1 cellular context compared by ENCODE assay signal in the genomic region with DNA sequence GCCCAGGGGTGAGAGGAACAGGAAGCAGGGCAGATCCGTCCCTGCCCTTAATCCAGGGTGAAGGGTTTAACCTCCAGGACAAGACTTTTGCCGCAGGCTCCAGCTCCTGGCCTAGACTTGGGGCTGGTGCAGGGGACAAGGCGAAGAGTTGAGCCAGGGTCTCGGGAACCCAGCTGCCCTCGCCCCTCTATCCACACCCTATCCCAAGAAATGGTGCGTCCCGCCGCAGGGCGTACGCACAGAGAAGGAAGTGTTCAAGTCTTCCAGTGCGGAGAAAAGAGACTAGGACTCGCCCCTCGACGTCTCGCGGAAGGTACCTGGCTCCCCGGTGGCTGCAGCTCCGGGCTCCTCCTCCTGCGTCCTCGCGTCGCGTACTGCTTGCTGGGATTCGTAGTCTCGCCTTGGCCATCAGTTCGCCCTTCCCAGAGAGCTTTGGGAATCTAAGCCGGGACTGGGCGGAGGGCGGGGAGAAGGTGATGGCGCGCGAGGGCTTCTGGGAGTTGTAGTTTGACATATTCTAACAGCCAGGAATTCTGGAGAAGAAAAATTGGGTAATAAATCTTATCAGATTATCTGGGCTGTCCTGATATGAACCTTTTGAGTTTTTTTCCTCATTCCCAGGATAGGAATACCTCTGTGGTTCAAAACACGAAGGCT.
TF ChIP-seq lines count a peak whose summit lies in the region.

ZMAT5 (minus strand) TSS at position 376 of the 657 bp plus-strand sequence. CDS start 18,463 bp downstream, outside the sequence.

TF ChIP-seq in HepG2, 621 proteins besides CTCF, POLR2A, EP300 and RAD21 (continued from another document and continues in another):
- peak; percentile 69; the same call in 1 of the 2 replicates for TF ChIP-seq ZNF318 (CRISPR knock-in tag; IDR thresholded peaks at IDR 0.05)
- TF ChIP-seq ZNF256 (CRISPR knock-in tag; conservative IDR thresholded peaks at IDR 0.05): no peak
- TF ChIP-seq RELA (CRISPR knock-in tag; IDR thresholded peaks at IDR 0.05): no peak; the same call in 1 of the 2 replicates
- TF ChIP-seq ZNF160 (CRISPR knock-in tag; IDR thresholded peaks at IDR 0.05): 0 out of 2 replicates have a peak, but pooled peaks have one; percentile 65
- TF ChIP-seq ZBTB7B (CRISPR knock-in tag; IDR thresholded peaks at IDR 0.05): no peak
- no peak for TF ChIP-seq TBX3 (IDR thresholded peaks at IDR 0.05; ENCODE audit: borderline replicate concordance)
- TF ChIP-seq ZNF180 (CRISPR knock-in tag; IDR thresholded peaks at IDR 0.05; ENCODE audit: borderline replicate concordance, low read depth): no peak
- TF ChIP-seq ZNF136 (CRISPR knock-in tag; IDR thresholded peaks at IDR 0.05; ENCODE audit: low read depth): 0 out of 2 replicates have a peak, but pooled peaks have one; percentile 23
- TF ChIP-seq SOX13 (IDR thresholded peaks at IDR 0.05): no peak
- no peak for TF ChIP-seq SOX13 (CRISPR knock-in tag; conservative IDR thresholded peaks at IDR 0.05 in 1 of 2, IDR thresholded peaks at IDR 0.05 in 1 of 2)
- no peak for TF ChIP-seq ZSCAN9 (CRISPR knock-in tag; IDR thresholded peaks at IDR 0.05; ENCODE audit: borderline replicate concordance)
- peak; percentile 69 for TF ChIP-seq ELF1 (CRISPR knock-in tag; IDR thresholded peaks at IDR 0.05)
- peak; percentile 56; the same call in 1 of the 2 replicates for TF ChIP-seq ZNF558 (CRISPR knock-in tag; IDR thresholded peaks at IDR 0.05; ENCODE audit: borderline replicate concordance)
- TF ChIP-seq ZSCAN22 (CRISPR knock-in tag; IDR thresholded peaks at IDR 0.05): no peak
- TF ChIP-seq ZNF121 (CRISPR knock-in tag; IDR thresholded peaks at IDR 0.05): no peak
- TF ChIP-seq ZNF451 (CRISPR knock-in tag; IDR thresholded peaks at IDR 0.05): peak; percentile 48; the same call in 1 of the 2 replicates
- 0 out of 2 replicates have a peak, but pooled peaks have one; percentile 47 for TF ChIP-seq ZNF124 (CRISPR knock-in tag; IDR thresholded peaks at IDR 0.05)
- no peak for TF ChIP-seq BCLAF1 (IDR thresholded peaks at IDR 0.05)
- TF ChIP-seq SPEN (CRISPR knock-in tag; IDR thresholded peaks at IDR 0.05; ENCODE audit: low read depth): peak; percentile 54; the same call in 1 of the 2 replicates
- TF ChIP-seq ZNF709 (CRISPR knock-in tag; IDR thresholded peaks at IDR 0.05): peak; percentile 79; the same call in 1 of the 2 replicates
- TF ChIP-seq, protein P1, sequence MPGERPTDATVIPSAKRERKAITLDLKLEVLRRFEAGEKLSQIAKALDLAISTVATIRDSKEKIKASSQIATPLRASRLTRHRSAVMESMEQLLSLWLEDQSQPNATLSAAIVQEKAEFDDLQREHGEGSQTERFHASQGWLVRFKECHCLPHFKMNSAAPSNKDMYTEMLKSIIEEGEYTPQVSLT (CRISPR knock-in tag; IDR thresholded peaks at IDR 0.05; ENCODE audit: borderline replicate concordance, low read depth): no peak
- no peak for TF ChIP-seq MBD4 (IDR thresholded peaks at IDR 0.05; ENCODE audit: borderline replicate concordance, low read length)
- no peak for TF ChIP-seq ZNF33A (CRISPR knock-in tag; IDR thresholded peaks at IDR 0.05; ENCODE audit: borderline replicate concordance)
- no peak for TF ChIP-seq GTF2F1 (IDR thresholded peaks at IDR 0.05; ENCODE audit: low read length)
- peak; percentile 50 for TF ChIP-seq ZNF350 (CRISPR knock-in tag; IDR thresholded peaks at IDR 0.05; ENCODE audit: borderline replicate concordance, low read depth)
- no peak for TF ChIP-seq CBX1 (IDR thresholded peaks at IDR 0.05; ENCODE audit: low read depth)
- no peak for TF ChIP-seq RARA (CRISPR knock-in tag; IDR thresholded peaks at IDR 0.05)
- no peak for TF ChIP-seq MATR3 (CRISPR knock-in tag; IDR thresholded peaks at IDR 0.05)
- TF ChIP-seq ZNF382 (CRISPR knock-in tag; IDR thresholded peaks at IDR 0.05; ENCODE audit: borderline replicate concordance): no peak
- peak; percentile 63; the same call in 1 of the 2 replicates for TF ChIP-seq MYNN (CRISPR knock-in tag; IDR thresholded peaks at IDR 0.05; ENCODE audit: low read depth)
- TF ChIP-seq REST (IDR thresholded peaks at IDR 0.05; ENCODE audit: borderline replicate concordance in 1 of 2, low read depth in 1 of 2, low read length in 2 of 2): no peak
- no peak for TF ChIP-seq SIX1 (CRISPR knock-in tag; IDR thresholded peaks at IDR 0.05; ENCODE audit: borderline replicate concordance)
- no peak for TF ChIP-seq ELF4 (CRISPR knock-in tag; IDR thresholded peaks at IDR 0.05; ENCODE audit: borderline replicate concordance)
- TF ChIP-seq, protein P2, sequence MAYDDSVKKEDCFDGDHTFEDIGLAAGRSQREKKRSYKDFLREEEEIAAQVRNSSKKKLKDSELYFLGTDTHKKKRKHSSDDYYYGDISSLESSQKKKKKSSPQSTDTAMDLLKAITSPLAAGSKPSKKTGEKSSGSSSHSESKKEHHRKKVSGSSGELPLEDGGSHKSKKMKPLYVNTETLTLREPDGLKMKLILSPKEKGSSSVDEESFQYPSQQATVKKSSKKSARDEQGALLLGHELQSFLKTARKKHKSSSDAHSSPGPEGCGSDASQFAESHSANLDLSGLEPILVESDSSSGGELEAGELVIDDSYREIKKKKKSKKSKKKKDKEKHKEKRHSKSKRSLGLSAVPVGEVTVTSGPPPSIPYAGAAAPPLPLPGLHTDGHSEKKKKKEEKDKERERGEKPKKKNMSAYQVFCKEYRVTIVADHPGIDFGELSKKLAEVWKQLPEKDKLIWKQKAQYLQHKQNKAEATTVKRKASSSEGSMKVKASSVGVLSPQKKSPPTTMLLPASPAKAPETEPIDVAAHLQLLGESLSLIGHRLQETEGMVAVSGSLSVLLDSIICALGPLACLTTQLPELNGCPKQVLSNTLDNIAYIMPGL (CRISPR knock-in tag; IDR thresholded peaks at IDR 0.05; ENCODE audit: borderline replicate concordance in 1 of 2, low read depth in 1 of 2): peak; percentile 12 to 74; a peak in 2 of 4 replicates
- no peak for TF ChIP-seq SP1 (IDR thresholded peaks at IDR 0.05)
- peak; percentile 47; the same call in 1 of the 2 replicates for TF ChIP-seq SP1 (CRISPR knock-in tag; IDR thresholded peaks at IDR 0.05)
- TF ChIP-seq, protein P3, sequence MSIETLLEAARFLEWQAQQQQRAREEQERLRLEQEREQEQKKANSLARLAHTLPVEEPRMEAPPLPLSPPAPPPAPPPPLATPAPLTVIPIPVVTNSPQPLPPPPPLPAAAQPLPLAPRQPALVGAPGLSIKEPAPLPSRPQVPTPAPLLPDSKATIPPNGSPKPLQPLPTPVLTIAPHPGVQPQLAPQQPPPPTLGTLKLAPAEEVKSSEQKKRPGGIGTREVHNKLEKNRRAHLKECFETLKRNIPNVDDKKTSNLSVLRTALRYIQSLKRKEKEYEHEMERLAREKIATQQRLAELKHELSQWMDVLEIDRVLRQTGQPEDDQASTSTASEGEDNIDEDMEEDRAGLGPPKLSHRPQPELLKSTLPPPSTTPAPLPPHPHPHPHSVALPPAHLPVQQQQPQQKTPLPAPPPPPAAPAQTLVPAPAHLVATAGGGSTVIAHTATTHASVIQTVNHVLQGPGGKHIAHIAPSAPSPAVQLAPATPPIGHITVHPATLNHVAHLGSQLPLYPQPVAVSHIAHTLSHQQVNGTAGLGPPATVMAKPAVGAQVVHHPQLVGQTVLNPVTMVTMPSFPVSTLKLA (IDR thresholded peaks at IDR 0.05): no peak
